In genomic region chr12:10364839-10365681, GRCh38 we compare ENCODE assay signal across 8 cellular contexts. TPM values are rescaled to one million over a fixed set of nuclear protein-coding genes. Genes with fewer than 3 reads are reported as not detected.
DNase-seq lines count a peak whose midpoint lies in the region; ATAC-seq and TF ChIP-seq lines count a peak whose summit lies in the region.

No MANE protein-coding gene starts in this region.

- 1 to 5% methylated on average over 16 of the region's 16 CpGs for WGBS in esophagus squamous epithelium, 2 donors
- 3% methylated on average over 16 of the region's 16 CpGs for WGBS in thymus

- peak overlapping the region; percentile 77 to 95 for H3K4me3 ChIP-seq in CD4-positive, alpha-beta memory T cell (ENCODE audit: low read length in 2 of 2)
- H3K4me3 ChIP-seq in esophagus squamous epithelium, result peak overlapping the region; percentile 44 to 70 (median 59)
- peak overlapping the region; percentile 68 for H3K4me3 ChIP-seq in mucosa of stomach (ENCODE audit: low read length)
- peak overlapping the region; percentile 58 for H3K4me3 ChIP-seq in thymus (ENCODE audit: low read length)

- CTCF ChIA-PET in CD4-positive, alpha-beta memory T cell (lab: Charles Lee; ENCODE audit: partially characterized antibody), result interaction anchor here (1.4 to 2.3 kb wide), 4 partner anchors 150 to 385 kb away, joined by 3 to 7 read pairs (median 4); partner anchors contain the start of gene GABARAPL1

- POLR2A ChIA-PET in CD4-positive, alpha-beta memory T cell (lab: Charles Lee; ENCODE audit: partially characterized antibody), result interaction anchor here (0.8 to 3.2 kb wide), 9 partner anchors 11 to 1181 kb away, joined by 3 to 16 read pairs (median 3); partner anchors contain the start of genes GABARAPL1, MAGOHB and SMIM10L1

- no peaks in the 10 kb centered on the region for H3K27me3 ChIP-seq in CD4-positive, alpha-beta memory T cell (ENCODE audit: insufficient read depth, low read length)
- H3K27me3 ChIP-seq in esophagus squamous epithelium (no peaks in the 10 kb centered on the region), mucosa of stomach (ENCODE audit: control insufficient read depth, insufficient read depth, low read length) (no peaks in the 10 kb centered on the region), thymus (ENCODE audit: control insufficient read depth, insufficient read depth) (no peaks in the 10 kb centered on the region)

- TF ChIP-seq CTCF in esophagus squamous epithelium (IDR thresholded peaks at IDR 0.05), result no peak

- no peaks in the 10 kb centered on the region for H3K36me3 Mint-ChIP-seq in CD4-positive, alpha-beta memory T cell

- H3K4me3 Mint-ChIP-seq in CD4-positive, alpha-beta memory T cell, result no peak overlapping the region

- no peaks in the 10 kb centered on the region for H3K36me3 ChIP-seq in CD4-positive, alpha-beta memory T cell (ENCODE audit: insufficient read depth, low read length)
- no peaks in the 10 kb centered on the region for H3K36me3 ChIP-seq in esophagus squamous epithelium
- no peaks in the 10 kb centered on the region for H3K36me3 ChIP-seq in mucosa of stomach (ENCODE audit: control insufficient read depth, insufficient read depth, low read length)
- no peaks in the 10 kb centered on the region for H3K36me3 ChIP-seq in thymus (ENCODE audit: control insufficient read depth, insufficient read depth)

- TF ChIP-seq POLR2A in esophagus squamous epithelium (IDR thresholded peaks at IDR 0.05), result peak in 1 of 4 donors; percentile 25

- H3K9me3 Mint-ChIP-seq in CD4-positive, alpha-beta memory T cell, result peaks cover 0 to 5% (median 0%) of the 10 kb centered on the region in 8 donors

- peaks cover 1 to 7% (median 5%) of the 10 kb centered on the region in 4 donors for H3K4me1 Mint-ChIP-seq in CD4-positive, alpha-beta memory T cell

- no peak overlapping the region for H3K27ac Mint-ChIP-seq in CD4-positive, alpha-beta memory T cell

- H3K9me3 ChIP-seq in CD4-positive, alpha-beta memory T cell (ENCODE audit: control insufficient read depth in 1 of 2, low read length in 2 of 2), result no peaks in the 10 kb centered on the region
- H3K9me3 ChIP-seq in esophagus squamous epithelium, result no peaks in the 10 kb centered on the region
- H3K9me3 ChIP-seq in mucosa of stomach (ENCODE audit: control insufficient read depth, low read length), result no peaks in the 10 kb centered on the region
- no peaks in the 10 kb centered on the region for H3K9me3 ChIP-seq in thymus (ENCODE audit: control insufficient read depth)

- peaks cover 2 to 4% of the 10 kb centered on the region in 2 donors for H3K27me3 Mint-ChIP-seq in CD4-positive, alpha-beta memory T cell

- intact Hi-C loops in CD4-positive, alpha-beta memory T cell (cut with micrococcal nuclease), result loop anchor here (1.0 to 2.0 kb wide), 2 partner anchors 152 to 248 kb away; partner anchors contain the start of genes GABARAPL1 and MAGOHB
- intact Hi-C loops in esophagus squamous epithelium (cut with DNase I), result no loop called here

- peak overlapping the region; percentile 85 for H3K9ac ChIP-seq in mucosa of stomach (ENCODE audit: low read length)

- ATAC-seq in GM19455 (IDR thresholded peaks at IDR 0.05; ENCODE audit: unreplicated experiment) (peak; percentile 52), HG03520 (IDR thresholded peaks at IDR 0.05; ENCODE audit: unreplicated experiment) (peak; percentile 52)

- DNase-seq in CD4-positive, alpha-beta memory T cell, result peak; percentile 71 to 81 (median 76)
- peak; percentile 66 to 81 for DNase-seq in NOMO-1 (lab: John Stamatoyannopoulos, UW; ENCODE audit: unreplicated experiment in 2 of 2)
- DNase-seq in activated T-cell treated with anti-CD3 and anti-CD28 coated beads for 24 hours (ENCODE audit: low read depth), result peak; percentile 50
- peak; percentile 7 for DNase-seq in esophagus squamous epithelium (lab: John Stamatoyannopoulos, UW)

- peak overlapping the region; percentile 49 for H3K27ac ChIP-seq in CD4-positive, alpha-beta memory T cell (ENCODE audit: low read depth, low read length)
- H3K27ac ChIP-seq in esophagus squamous epithelium (peak overlapping the region; percentile 90 to 97 (median 94)), thymus (ENCODE audit: low read depth) (peak overlapping the region; percentile 96)

- peaks cover 16% of the 10 kb centered on the region for H3K4me1 ChIP-seq in CD4-positive, alpha-beta memory T cell (ENCODE audit: insufficient read depth, low read length)
- peaks cover 9 to 71% (median 22%) of the 10 kb centered on the region in 3 donors for H3K4me1 ChIP-seq in esophagus squamous epithelium
- peaks cover 45% of the 10 kb centered on the region for H3K4me1 ChIP-seq in mucosa of stomach (ENCODE audit: control insufficient read depth, insufficient read depth, low read length)
- peaks cover 13% of the 10 kb centered on the region for H3K4me1 ChIP-seq in thymus (ENCODE audit: control insufficient read depth, insufficient read depth, low read length)

RNA-seq across cellular contexts. Expression of gene KLRK1, which starts 24.8 kb away (rescaled TPM):
- total RNA-seq in CD4-positive, alpha-beta memory T cell, result 1 to 10 TPM; 1.3 to 1.4 TPM
- 1 to 10 TPM; 1.4 to 1.9 TPM for polyA plus RNA-seq in CD4-positive, alpha-beta memory T cell
- 10 to 100 TPM in 1 of 4 donors, 1 to 10 TPM in 2, not detected in 1; 1.6 to 10.7 (median 1.9) TPM for total RNA-seq in esophagus squamous epithelium
- polyA plus RNA-seq in thymus, result 27.0 TPM

RNA-seq across cellular contexts. Expression of gene KLRC4, which starts 44.5 kb away (rescaled TPM):
- total RNA-seq in CD4-positive, alpha-beta memory T cell, result not detected
- polyA plus RNA-seq in CD4-positive, alpha-beta memory T cell, result not detected
- 1 to 10 TPM in 2 of 4 donors, not detected in 2; 1.0 to 4.2 TPM for total RNA-seq in esophagus squamous epithelium
- polyA plus RNA-seq in thymus, result 0.57 TPM

RNA-seq across cellular contexts. Expression of gene KLRC3, which starts 55.3 kb away (rescaled TPM):
- not detected for total RNA-seq in CD4-positive, alpha-beta memory T cell
- not detected for polyA plus RNA-seq in CD4-positive, alpha-beta memory T cell
- total RNA-seq in esophagus squamous epithelium, result 1 to 10 TPM in 1 of 4 donors, not detected in 3; 1.5 TPM
- polyA plus RNA-seq in thymus, result 2.6 TPM

RNA-seq across cellular contexts. Expression of gene KLRD1, which starts 57.4 kb away (rescaled TPM):
- total RNA-seq in CD4-positive, alpha-beta memory T cell, result under 1 TPM; 0.64 to 0.79 TPM
- 1 to 10 TPM in 1 of 2 donors, under 1 TPM in 1; 0.50 to 2.6 TPM for polyA plus RNA-seq in CD4-positive, alpha-beta memory T cell
- 1 to 10 TPM in 3 of 4 donors, under 1 TPM in 1; 0.92 to 2.3 (median 1.6) TPM for total RNA-seq in esophagus squamous epithelium
- polyA plus RNA-seq in thymus, result 2.6 TPM

Comparison
In these comparisons a context has a peak if more than half of its experiments do, and no peak if none do; other contexts are left out.
1. Peak in every context shown above with its lines: DNase-seq, ATAC-seq, H3K4me3 ChIP-seq and H3K27ac ChIP-seq.
2. DNase-seq: peak in every context shown above with its lines; median percentile 76 in CD4-positive, alpha-beta memory T cell; 74 in NOMO-1; 50 in activated T-cell treated with anti-CD3 and anti-CD28 coated beads for 24 hours; 7 in esophagus squamous epithelium.